Comparison of ENCODE assay signal across 21 cellular contexts in the genomic region with DNA sequence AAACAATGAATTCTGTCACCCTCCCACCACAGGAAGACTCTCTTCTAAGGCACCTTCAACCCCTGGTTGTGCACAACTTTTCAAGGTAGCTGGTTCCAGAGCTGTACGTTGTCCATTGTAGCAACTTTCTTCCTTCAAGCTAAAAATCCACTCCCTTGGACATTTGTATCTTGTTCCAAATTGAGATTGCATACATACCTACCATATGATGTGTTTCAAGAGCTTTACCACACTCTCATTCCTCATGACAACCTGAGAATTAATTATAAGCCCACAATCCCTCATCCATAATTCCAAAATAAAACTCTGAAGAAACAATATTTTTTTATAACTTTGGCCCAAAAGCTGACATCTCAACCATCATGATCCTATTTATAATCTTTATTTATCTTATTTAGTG. TPM values are rescaled to one million over a fixed set of nuclear protein-coding genes. Genes with fewer than 3 reads are reported as not detected.
"Had no signal": no experiment of that assay in that cellular context is flagged by ENCODE, and none has a peak within 500 bp of the region (broad histone marks: within the 10 kb centered on the region; RNA-seq: fewer than 3 reads in every experiment).

No MANE protein-coding gene starts in this region.

- ATAC-seq: body of pancreas, gastrocnemius medialis, heart right ventricle, left cardiac atrium had no signal

- H3K4me1 ChIP-seq: body of pancreas, gastrocnemius medialis, lower lobe of right lung, neural progenitor cell, right lobe of liver had no signal

- H3K9me3 ChIP-seq: body of pancreas, gastrocnemius medialis, heart right ventricle, lower lobe of right lung, ovary, right lobe of liver, thoracic aorta had no signal

- H3K27ac ChIP-seq: body of pancreas, gastrocnemius medialis, neural progenitor cell, ovary, right lobe of liver, thoracic aorta had no signal

- DNase-seq: activated CD4-positive, alpha-beta T cell treated with anti-CD3 and anti-CD28 coated beads, Interleukin-2, amount 50 U/mL, for 1 hour; activated CD4-positive, CD25-positive, alpha-beta regulatory T cell; activated naive CD4-positive, alpha-beta T cell treated with anti-CD3 and anti-CD28 coated beads, Interleukin-2, amount 10 ng/mL, durations not matched to agents 7 days and 5 days; activated T-cell treated with anti-CD3 and anti-CD28 coated beads for 4 hours; body of pancreas; central memory CD4-positive, alpha-beta T cell; effector CD8-positive, alpha-beta T cell; gastrocnemius medialis; heart right ventricle; left cardiac atrium; lower lobe of right lung; ovary; right lobe of liver; stimulated activated CD4-positive, alpha-beta T cell treated with anti-CD3 and anti-CD28 coated beads, Interleukin-12 subunit alpha, Interleukin-12 subunit beta, amount 100 ng/mL, for 4 hours; stimulated activated CD4-positive, alpha-beta T cell treated with anti-CD3 and anti-CD28 coated beads, Interleukin-2, amount 100 ng/mL, for 24 hours had no signal

- H3K36me3 ChIP-seq: neural progenitor cell, ovary, thoracic aorta had no signal

- H3K4me3 ChIP-seq: body of pancreas, gastrocnemius medialis, heart right ventricle, lower lobe of right lung, neural progenitor cell, ovary, right lobe of liver, thoracic aorta had no signal

- H3K27me3 ChIP-seq: body of pancreas, gastrocnemius medialis, heart right ventricle, neural progenitor cell, ovary, right lobe of liver had no signal

RNA-seq across cellular contexts. Expression of a gene that starts 3.0 kb away (rescaled TPM):
- total RNA-seq: activated CD8-positive, alpha-beta memory T cell treated with anti-CD3 and anti-CD28 coated beads for 36 hours; body of pancreas; gastrocnemius medialis; heart right ventricle; left cardiac atrium; lower lobe of right lung; mesothelial cell of epicardium; ovary; pulmonary artery endothelial cell; right lobe of liver; thoracic aorta; ureter had no signal

RNA-seq across cellular contexts. Expression of a gene that starts 3.3 kb away (rescaled TPM):
- total RNA-seq: activated CD8-positive, alpha-beta memory T cell treated with anti-CD3 and anti-CD28 coated beads for 36 hours; body of pancreas; gastrocnemius medialis; heart right ventricle; left cardiac atrium; lower lobe of right lung; mesothelial cell of epicardium; ovary; pulmonary artery endothelial cell; right lobe of liver; thoracic aorta; ureter had no signal

RNA-seq across cellular contexts. Expression of a gene that starts 31.9 kb away (rescaled TPM):
- total RNA-seq: activated CD8-positive, alpha-beta memory T cell treated with anti-CD3 and anti-CD28 coated beads for 36 hours; body of pancreas; gastrocnemius medialis; heart right ventricle; left cardiac atrium; lower lobe of right lung; mesothelial cell of epicardium; ovary; pulmonary artery endothelial cell; thoracic aorta; ureter had no signal

RNA-seq across cellular contexts. Expression of a gene that starts 36.9 kb away (rescaled TPM):
- total RNA-seq: activated CD8-positive, alpha-beta memory T cell treated with anti-CD3 and anti-CD28 coated beads for 36 hours; body of pancreas; gastrocnemius medialis; left cardiac atrium; pulmonary artery endothelial cell; thoracic aorta had no signal
